9 cellular contexts compared by ENCODE assay signal in genomic region chr10:62852961-62853702, GRCh38. TPM values are rescaled to one million over a fixed set of nuclear protein-coding genes. Genes with fewer than 3 reads are reported as not detected.
A peak's percentile ranks its signal among the peaks of the same experiment; 100 is the strongest.
DNase-seq lines count a peak whose midpoint lies in the region; ATAC-seq and TF ChIP-seq lines count a peak whose summit lies in the region.
"Had no signal": no experiment of that assay in that cellular context is flagged by ENCODE, and none has a peak within 500 bp of the region (broad histone marks: within the 10 kb centered on the region; RNA-seq: fewer than 3 reads in every experiment).

No MANE protein-coding gene starts in this region.

- peak; percentile 72 for DNase-seq in KBM-7
- no peak for DNase-seq in mucosa of descending colon
- no peak for DNase-seq in chondrocyte (ENCODE audit: low spot score)
- no peak for DNase-seq in effector CD8-positive, alpha-beta T cell (lab: John Stamatoyannopoulos, UW)
- no peak for DNase-seq in mesendoderm
- DNase-seq: trophoblast cell had no signal

- no peak overlapping the region for H3K27ac Mint-ChIP-seq in chondrocyte (ENCODE audit: unreplicated experiment)

- H3K18ac ChIP-seq in mesendoderm (ENCODE audit: low read length) = no peak overlapping the region

- peaks cover 8% of the 10 kb centered on the region for H3K27me3 Mint-ChIP-seq in chondrocyte (ENCODE audit: low read depth)

- H4K5ac ChIP-seq in mesendoderm (ENCODE audit: low read length) = no peak overlapping the region

- H3K4me3 Mint-ChIP-seq in chondrocyte (ENCODE audit: unreplicated experiment) = no peak overlapping the region
- H3K4me3 Mint-ChIP-seq: neural crest cell had no signal

- no peak overlapping the region for H3K56ac ChIP-seq in mesendoderm (ENCODE audit: low read length)

- no peak overlapping the region for H2BK15ac ChIP-seq in mesendoderm (replicated peaks; ENCODE audit: low read depth)

- no peak overlapping the region for H3K23ac ChIP-seq in mesendoderm (ENCODE audit: low read length)

- in situ Hi-C loops in KBM-7 (cut with MboI; ENCODE audit: low pct_unique_long_range_greater_than_20kb, low sequenced_read_pairs) = no loop called here

- ATAC-seq in GM18867 (IDR thresholded peaks at IDR 0.05; ENCODE audit: unreplicated experiment) = peak; percentile 73
- ATAC-seq in GM21737 (IDR thresholded peaks at IDR 0.05; ENCODE audit: unreplicated experiment) = peak; percentile 64
- ATAC-seq in mucosa of descending colon = peak; percentile 32

- no peaks in the 10 kb centered on the region for H3K79me2 ChIP-seq in mesendoderm (ENCODE audit: control insufficient read depth, insufficient read depth, low read length)

- H2BK120ac ChIP-seq in mesendoderm (ENCODE audit: low read depth, low read length) = no peak overlapping the region

- H3K27me3 ChIP-seq in mesendoderm (ENCODE audit: insufficient read depth, low read length, poor library complexity) = no peaks in the 10 kb centered on the region

- H3K27ac ChIP-seq in mesendoderm (ENCODE audit: low read depth, low read length) = no peak overlapping the region

- no peak overlapping the region for H2AK5ac ChIP-seq in mesendoderm (ENCODE audit: low read length)

- no peaks in the 10 kb centered on the region for H3K4me1 Mint-ChIP-seq in chondrocyte (ENCODE audit: low read depth)

- no peak overlapping the region for H2BK5ac ChIP-seq in mesendoderm (ENCODE audit: low read length)

- no peaks in the 10 kb centered on the region for H3K9me3 ChIP-seq in mucosa of descending colon

- H3K9me3 Mint-ChIP-seq in chondrocyte (ENCODE audit: low read depth) = peaks cover 6% of the 10 kb centered on the region

- no CpG with 5 or more reads among the region's 6 CpGs for WGBS in mesendoderm (ENCODE audit: extremely low coverage, insufficient coverage, low lambda C conversion rate)

- no peak overlapping the region for H3K4me2 ChIP-seq in mesendoderm (ENCODE audit: low read length)

- intact Hi-C loops in mucosa of descending colon (cut with DNase I, micrococcal nuclease) = no loop called here

- TF ChIP-seq CTCF in mucosa of descending colon (IDR thresholded peaks at IDR 0.05) (no peak), chondrocyte (IDR thresholded peaks at IDR 0.05) (no peak)

- no peak overlapping the region for H3K4me3 ChIP-seq in mucosa of descending colon
- H3K4me3 ChIP-seq in mesendoderm (ENCODE audit: low read length) = no peak overlapping the region

- no peaks in the 10 kb centered on the region for H3K79me1 ChIP-seq in mesendoderm (ENCODE audit: low read length)

- H3K4me1 ChIP-seq in mucosa of descending colon (ENCODE audit: low read depth) (no peaks in the 10 kb centered on the region), mesendoderm (ENCODE audit: control insufficient read depth, low read depth, low read length) (no peaks in the 10 kb centered on the region)

- no peaks in the 10 kb centered on the region for H3K36me3 ChIP-seq in mucosa of descending colon (ENCODE audit: low read depth)
- H3K36me3 ChIP-seq in mesendoderm (ENCODE audit: control insufficient read depth, insufficient read depth, low read length) = no peaks in the 10 kb centered on the region

- H4K8ac ChIP-seq in mesendoderm (ENCODE audit: low read depth, low read length) = no peak overlapping the region

- no peaks in the 10 kb centered on the region for H3K36me3 Mint-ChIP-seq in chondrocyte (ENCODE audit: low read depth)

- no peak overlapping the region for H3K4ac ChIP-seq in mesendoderm (ENCODE audit: low read depth, low read length)

- no peak overlapping the region for H3K9ac ChIP-seq in mesendoderm (ENCODE audit: low read length)

RNA-seq across cellular contexts. Expression of gene EGR2, which starts 37.0 kb away (rescaled TPM):
- total RNA-seq in mucosa of descending colon (1 to 10 TPM in 1 of 3 donors, under 1 TPM in 2; 0.36 to 5.5 (median 0.75) TPM), chondrocyte (11.7 to 17.8 TPM (median 11.9 TPM) in 3 replicates)
- 0.45 TPM for polyA plus RNA-seq in mesendoderm (2013, experiment 1 of 2)
- 0.55 TPM for polyA plus RNA-seq in mesendoderm (2013, experiment 2 of 2)

RNA-seq across cellular contexts. Expression of gene ADO, which starts 48.6 kb away (rescaled TPM):
- 10 to 100 TPM; 10.1 to 16.8 (median 10.3) TPM for total RNA-seq in mucosa of descending colon
- 27.8 to 35.8 TPM (median 29.1 TPM) in 3 replicates for total RNA-seq in chondrocyte
- polyA plus RNA-seq in mesendoderm (2013, experiment 1 of 2) = 22.4 TPM
- 22.3 TPM for polyA plus RNA-seq in mesendoderm (2013, experiment 2 of 2)
